8 cellular contexts compared by ENCODE assay signal in genomic region chr10:31321396-31321941, GRCh38. TPM values are rescaled to one million over a fixed set of nuclear protein-coding genes. Genes with fewer than 3 reads are reported as not detected.
DNase-seq lines count a peak whose midpoint lies in the region; ATAC-seq and TF ChIP-seq lines count a peak whose summit lies in the region.

No MANE protein-coding gene starts in this region.

- H3K27me3 ChIP-seq in BLaER1 treated with 17β-estradiol and CSF1 and Interleukin-3, amounts not matched to agents 10 nM and 100 nM, result peaks cover 46 to 69% (median 56%) of the 10 kb centered on the region in 11 experiments
- H3K27me3 ChIP-seq in right atrium auricular region, result no peaks in the 10 kb centered on the region

- peaks cover 11 to 26% (median 18%) of the 10 kb centered on the region in 10 experiments; a peak in 17 of 20 replicates for H3K4me1 ChIP-seq in BLaER1 treated with 17β-estradiol and CSF1 and Interleukin-3, amounts not matched to agents 10 nM and 100 nM
- H3K4me1 ChIP-seq in HEK293 (ENCODE audit: control insufficient read depth, insufficient read depth, low read length) (peaks cover 2% of the 10 kb centered on the region; the same call in 1 of the 2 replicates), right atrium auricular region (peaks cover 0 to 16% of the 10 kb centered on the region in 2 donors)

- H3K27ac ChIP-seq in BLaER1 treated with 17β-estradiol and CSF1 and Interleukin-3, amounts not matched to agents 10 nM and 100 nM, result no peak overlapping the region
- no peak overlapping the region; the same call in 1 of the 2 replicates for H3K27ac ChIP-seq in HEK293 (ENCODE audit: extremely low read depth, low read depth, low read length)
- peak overlapping the region; percentile 98 to 99 for H3K27ac ChIP-seq in right atrium auricular region

- no peak for TF ChIP-seq CTCF in HEK293 (tag by site-specific recombination; IDR thresholded peaks at IDR 0.05)
- no peak for TF ChIP-seq CTCF in right atrium auricular region (IDR thresholded peaks at IDR 0.05)

- peaks cover 0 to 42% (median 0%) of the 10 kb centered on the region in 11 experiments; a peak in 9 of 22 replicates for H4K20me1 ChIP-seq in BLaER1 treated with 17β-estradiol and CSF1 and Interleukin-3, amounts not matched to agents 10 nM and 100 nM

- ATAC-seq in stimulated activated memory B cell treated with anti-CD40 and anti-IgM and Interleukin-4, amounts not matched to agents 10 μg/mL and 1 μg/mL and 100 μg/mL, for 72 hours, result no peak
- ATAC-seq in GM21529 (IDR thresholded peaks at IDR 0.05; ENCODE audit: unreplicated experiment) (no peak), GM19035 (IDR thresholded peaks at IDR 0.05; ENCODE audit: unreplicated experiment) (no peak)

- peaks cover 58% of the 10 kb centered on the region for H3K4me1 Mint-ChIP-seq in activated T-cell treated with anti-CD3 and anti-CD28 coated beads, Interleukin-2, amount 50 U/mL, for 24 hours (ENCODE audit: low read depth)
- peaks cover 43% of the 10 kb centered on the region for H3K4me1 Mint-ChIP-seq in stimulated activated memory B cell treated with anti-CD40 and anti-IgM and Interleukin-4, amounts not matched to agents 10 μg/mL and 1 μg/mL and 100 μg/mL, for 72 hours

- H3K9ac ChIP-seq in BLaER1 treated with 17β-estradiol and CSF1 and Interleukin-3, amounts not matched to agents 10 nM and 100 nM, result no peak overlapping the region

- H3K4me3 Mint-ChIP-seq in activated T-cell treated with anti-CD3 and anti-CD28 coated beads, Interleukin-2, amount 50 U/mL, for 24 hours, result peak overlapping the region; percentile 92
- peak overlapping the region; percentile 90 for H3K4me3 Mint-ChIP-seq in stimulated activated memory B cell treated with anti-CD40 and anti-IgM and Interleukin-4, amounts not matched to agents 10 μg/mL and 1 μg/mL and 100 μg/mL, for 72 hours

- H3K27me3 Mint-ChIP-seq in activated T-cell treated with anti-CD3 and anti-CD28 coated beads, Interleukin-2, amount 50 U/mL, for 24 hours, result no peaks in the 10 kb centered on the region
- H3K27me3 Mint-ChIP-seq in stimulated activated memory B cell treated with anti-CD40 and anti-IgM and Interleukin-4, amounts not matched to agents 10 μg/mL and 1 μg/mL and 100 μg/mL, for 72 hours, result no peaks in the 10 kb centered on the region

- no peaks in the 10 kb centered on the region for H3K9me3 ChIP-seq in BLaER1 treated with 17β-estradiol and CSF1 and Interleukin-3, amounts not matched to agents 10 nM and 100 nM (replicated peaks in 1 of 11)
- H3K9me3 ChIP-seq in HEK293 (ENCODE audit: control insufficient read depth, insufficient read depth, low read depth, low read length), result no peaks in the 10 kb centered on the region
- H3K9me3 ChIP-seq in right atrium auricular region, result no peaks in the 10 kb centered on the region

- POLR2A ChIA-PET in HEK293 (lab: Yijun Ruan, JAX), result interaction anchor here (0.5 kb wide), 1 partner anchor 433 kb away, joined by 4 read pairs; no protein-coding TSS in a partner anchor

- peak overlapping the region; percentile 97 to 100 (median 99); a peak in 20 of 22 replicates for H3K4me2 ChIP-seq in BLaER1 treated with 17β-estradiol and CSF1 and Interleukin-3, amounts not matched to agents 10 nM and 100 nM

- H3K4me3 ChIP-seq in BLaER1 treated with 17β-estradiol and CSF1 and Interleukin-3, amounts not matched to agents 10 nM and 100 nM, result peak overlapping the region in 9 of 10 experiments; percentile 77 to 91 (median 83); a peak in 14 of 20 replicates
- H3K4me3 ChIP-seq in HEK293 (ENCODE audit: low read depth, low read length), result peak overlapping the region; percentile 71
- H3K4me3 ChIP-seq in right atrium auricular region, result peak overlapping the region; percentile 85 to 96

- in situ Hi-C loops in KBM-7 (cut with MboI; ENCODE audit: low pct_unique_long_range_greater_than_20kb, low sequenced_read_pairs), result no loop called here

- peaks cover 23% of the 10 kb centered on the region for H3K36me3 Mint-ChIP-seq in activated T-cell treated with anti-CD3 and anti-CD28 coated beads, Interleukin-2, amount 50 U/mL, for 24 hours (ENCODE audit: low read depth)
- peaks cover 7% of the 10 kb centered on the region for H3K36me3 Mint-ChIP-seq in stimulated activated memory B cell treated with anti-CD40 and anti-IgM and Interleukin-4, amounts not matched to agents 10 μg/mL and 1 μg/mL and 100 μg/mL, for 72 hours

- H3K27ac Mint-ChIP-seq in activated T-cell treated with anti-CD3 and anti-CD28 coated beads, Interleukin-2, amount 50 U/mL, for 24 hours, result peak overlapping the region; percentile 92
- peak overlapping the region; percentile 94 for H3K27ac Mint-ChIP-seq in stimulated activated memory B cell treated with anti-CD40 and anti-IgM and Interleukin-4, amounts not matched to agents 10 μg/mL and 1 μg/mL and 100 μg/mL, for 72 hours

- no peak for DNase-seq in activated T-cell treated with anti-CD3 and anti-CD28 coated beads, Interleukin-2, amount 50 U/mL, for 24 hours
- no peak for DNase-seq in right atrium auricular region (ENCODE audit: low spot score)
- no peak for DNase-seq in KBM-7

- CTCF ChIA-PET in HEK293 (lab: Yijun Ruan, JAX), result no interaction called here

- H3K36me3 ChIP-seq in BLaER1 treated with 17β-estradiol and CSF1 and Interleukin-3, amounts not matched to agents 10 nM and 100 nM, result no peaks in the 10 kb centered on the region
- H3K36me3 ChIP-seq in HEK293 (ENCODE audit: control insufficient read depth in 2 of 2, insufficient read depth in 1 of 2, low read length in 2 of 2) (no peaks in the 10 kb centered on the region), right atrium auricular region (no peaks in the 10 kb centered on the region)

- H3K9me3 Mint-ChIP-seq in activated T-cell treated with anti-CD3 and anti-CD28 coated beads, Interleukin-2, amount 50 U/mL, for 24 hours, result no peaks in the 10 kb centered on the region
- no peaks in the 10 kb centered on the region for H3K9me3 Mint-ChIP-seq in stimulated activated memory B cell treated with anti-CD40 and anti-IgM and Interleukin-4, amounts not matched to agents 10 μg/mL and 1 μg/mL and 100 μg/mL, for 72 hours

TF ChIP-seq in HEK293, 187 proteins besides CTCF, POLR2A, EP300 and RAD21:
- TF ChIP-seq ZSCAN16 (tag by site-specific recombination; IDR thresholded peaks at IDR 0.05) (no peak), SCRT2 (tag by site-specific recombination; IDR thresholded peaks at IDR 0.05) (peak; percentile 75; the same call in 1 of the 2 replicates), ZNF37A (tag by site-specific recombination; IDR thresholded peaks at IDR 0.05) (no peak), INSM2 (tag by site-specific recombination; IDR thresholded peaks at IDR 0.05) (no peak), GLIS2 (tag by site-specific recombination; IDR thresholded peaks at IDR 0.05) (no peak), ZIC2 (tag by site-specific recombination; IDR thresholded peaks at IDR 0.05) (no peak), ZNF362 (tag by site-specific recombination; IDR thresholded peaks at IDR 0.05) (no peak), ZNF791 (tag by site-specific recombination; IDR thresholded peaks at IDR 0.05) (no peak), ZNF600 (tag by site-specific recombination; IDR thresholded peaks at IDR 0.05) (peak; percentile 8; the same call in 1 of the 2 replicates), ZBTB17 (tag by site-specific recombination; IDR thresholded peaks at IDR 0.05) (peak; percentile 81), ZNF48 (tag by site-specific recombination; IDR thresholded peaks at IDR 0.05) (no peak), ZNF157 (tag by site-specific recombination; IDR thresholded peaks at IDR 0.05) (no peak)
- TF ChIP-seq, protein P1, sequence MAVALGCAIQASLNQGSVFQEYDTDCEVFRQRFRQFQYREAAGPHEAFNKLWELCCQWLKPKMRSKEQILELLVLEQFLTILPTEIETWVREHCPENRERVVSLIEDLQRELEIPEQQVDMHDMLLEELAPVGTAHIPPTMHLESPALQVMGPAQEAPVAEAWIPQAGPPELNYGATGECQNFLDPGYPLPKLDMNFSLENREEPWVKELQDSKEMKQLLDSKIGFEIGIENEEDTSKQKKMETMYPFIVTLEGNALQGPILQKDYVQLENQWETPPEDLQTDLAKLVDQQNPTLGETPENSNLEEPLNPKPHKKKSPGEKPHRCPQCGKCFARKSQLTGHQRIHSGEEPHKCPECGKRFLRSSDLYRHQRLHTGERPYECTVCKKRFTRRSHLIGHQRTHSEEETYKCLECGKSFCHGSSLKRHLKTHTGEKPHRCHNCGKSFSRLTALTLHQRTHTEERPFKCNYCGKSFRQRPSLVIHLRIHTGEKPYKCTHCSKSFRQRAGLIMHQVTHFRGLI (tag by site-specific recombination; IDR thresholded peaks at IDR 0.05), result no peak

RNA-seq across cellular contexts. Expression of gene ZEB1, which starts 2.5 kb away (rescaled TPM):
- total RNA-seq in right atrium auricular region, result 10 to 100 TPM; 52.9 to 60.8 TPM

Comparison
In these comparisons a context has a peak if more than half of its experiments do, and no peak if none do; other contexts are left out.
1. H3K27ac ChIP-seq: peak in right atrium auricular region (2 of 2); none in BLaER1 treated with 17β-estradiol and CSF1 and Interleukin-3, amounts not matched to agents 10 nM and 100 nM (0 of 11) and HEK293 (single experiment).
2. Peak in every context shown above with its lines, with median percentiles within 50 percentile points of each other: H3K4me3 ChIP-seq.